8 cellular contexts compared by ENCODE assay signal in the genomic region with DNA sequence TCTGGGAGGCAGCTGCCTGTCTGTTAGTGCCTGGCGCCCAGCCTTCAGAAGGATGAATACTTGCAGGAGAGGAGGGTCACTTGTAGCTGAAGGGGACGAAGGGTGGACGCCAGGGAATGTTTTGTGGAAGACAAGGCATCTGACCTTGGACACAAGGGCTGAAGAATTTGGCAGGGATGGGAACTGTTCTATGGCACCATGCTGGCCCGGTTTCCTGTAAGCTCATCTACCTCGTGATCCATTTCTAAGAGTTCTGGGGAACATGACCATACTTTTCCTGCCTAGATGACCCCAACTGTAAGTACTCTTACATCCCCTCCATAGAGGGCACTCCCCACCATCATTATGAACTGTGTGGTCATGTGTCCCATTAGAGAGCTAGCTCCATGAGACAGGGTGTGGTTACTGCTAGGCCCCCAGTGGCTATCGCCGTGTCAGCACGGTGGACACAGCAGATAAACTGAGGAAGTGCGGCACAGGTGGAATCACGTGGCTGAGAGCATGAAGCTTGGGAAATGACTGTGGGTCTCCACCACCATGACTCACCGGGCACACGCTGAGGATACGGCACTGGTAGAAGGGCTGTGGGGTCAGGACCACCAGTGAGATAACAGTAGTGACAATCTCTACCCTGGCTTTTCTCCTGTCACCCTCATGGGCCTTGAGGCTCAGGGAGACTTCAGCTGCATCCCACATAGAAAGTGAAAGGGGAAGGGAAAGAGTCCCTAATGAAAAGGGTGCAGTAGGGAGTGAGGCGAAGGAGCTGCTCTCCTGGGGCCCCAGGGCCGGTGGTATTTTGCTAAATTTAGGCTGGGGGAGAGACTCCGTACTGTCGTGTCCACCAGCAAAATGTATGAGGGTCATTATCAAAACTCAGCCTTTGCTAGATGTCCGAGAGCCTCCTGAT.
DNase-seq lines count a peak whose midpoint lies in the region; ATAC-seq and TF ChIP-seq lines count a peak whose summit lies in the region.

No MANE protein-coding gene starts in this region.

- H3K36me3 ChIP-seq in right atrium auricular region (peaks cover 12% of the 10 kb centered on the region), gastroesophageal sphincter (peaks cover 0 to 35% of the 10 kb centered on the region in 2 donors)

- no peak for TF ChIP-seq CTCF in right atrium auricular region (IDR thresholded peaks at IDR 0.05)
- TF ChIP-seq CTCF in gastroesophageal sphincter (IDR thresholded peaks at IDR 0.05) = no peak

- H3K4me3 ChIP-seq in right atrium auricular region (peak overlapping the region in 1 of 2 donors; percentile 5), gastroesophageal sphincter (peak overlapping the region in 1 of 2 donors; percentile 22)

- H3K27ac ChIP-seq in right atrium auricular region (peak overlapping the region in 1 of 2 donors; percentile 47), gastroesophageal sphincter (peak overlapping the region in 3 of 4 donors; percentile 54 to 70 (median 64))

- H3K9me3 ChIP-seq in right atrium auricular region = no peaks in the 10 kb centered on the region
- no peaks in the 10 kb centered on the region for H3K9me3 ChIP-seq in gastroesophageal sphincter

- ATAC-seq in Right ventricle myocardium superior (ENCODE audit: poor library complexity) (peak; percentile 67), HG03280 (IDR thresholded peaks at IDR 0.05; ENCODE audit: unreplicated experiment) (peak; percentile 22), gastroesophageal sphincter (no peak)

- intact Hi-C loops in Right ventricle myocardium superior (cut with DNase I) = loop anchor here (10.0 kb wide), 1 partner anchor 130 kb away; no protein-coding TSS in a partner anchor

- no peak for TF ChIP-seq POLR2A in gastroesophageal sphincter (IDR thresholded peaks at IDR 0.05)

- 81 to 100% methylated on average over 2 to 8 of the region's 18 CpGs for WGBS in gastroesophageal sphincter (ENCODE audit: low coverage in 1 of 2), 2 donors

- no peak for TF ChIP-seq EP300 in gastroesophageal sphincter (IDR thresholded peaks at IDR 0.05)

- H3K4me1 ChIP-seq in right atrium auricular region (peaks cover 0 to 27% of the 10 kb centered on the region in 2 donors), gastroesophageal sphincter (peaks cover 0 to 29% (median 11%) of the 10 kb centered on the region in 3 donors)

- H3K27me3 ChIP-seq in right atrium auricular region (no peaks in the 10 kb centered on the region), gastroesophageal sphincter (no peaks in the 10 kb centered on the region)

- no peak for DNase-seq in Right ventricle myocardium superior
- DNase-seq in right atrium auricular region (ENCODE audit: low spot score) = no peak
- DNase-seq in iPS-NIHi7 (ENCODE audit: extremely low spot score) = no peak
- no peak for DNase-seq in NCI-H524 (lab: John Stamatoyannopoulos, UW)
- DNase-seq in middle frontal gyrus (ENCODE audit: extremely low spot score, low spot score) = no peak
- no peak for DNase-seq in AG20443 (ENCODE audit: low spot score)
